Comparison of ENCODE assay signal across 8 cellular contexts in genomic region chr18:63131106-63131943, GRCh38.
DNase-seq lines count a peak whose midpoint lies in the region; TF ChIP-seq lines count a peak whose summit lies in the region.

No MANE protein-coding gene starts in this region.

- H3K27me3 ChIP-seq in NT2/D1 (ENCODE audit: insufficient read depth, insufficient read length) (no peaks in the 10 kb centered on the region), osteoblast (ENCODE audit: insufficient read depth, low read length) (peaks cover 15% of the 10 kb centered on the region)

- no peak overlapping the region for H3K27ac Mint-ChIP-seq in activated T-helper 2 cell treated with anti-CD3 and anti-CD28 coated beads, Interferon-gamma antibody, Interleukin-2, Interleukin-4, amounts not matched to agents 10 μg/mL and 5 μg/mL and 100 μg/mL, durations not matched to agents 14 hours and 24 hours and 36 hours

- H4K20me1 ChIP-seq in osteoblast (ENCODE audit: insufficient read depth, low read length) = no peaks in the 10 kb centered on the region

- no peak overlapping the region for H3K4me3 ChIP-seq in HFF-Myc (replicated peaks; ENCODE audit: low read depth, low read length)
- H3K4me3 ChIP-seq in NT2/D1 (ENCODE audit: insufficient read length, low read depth) = no peak overlapping the region
- H3K4me3 ChIP-seq in osteoblast (ENCODE audit: insufficient read depth, low read length) = no peak overlapping the region

- intact Hi-C loops in activated T-helper 2 cell treated with anti-CD3 and anti-CD28 coated beads, Interferon-gamma antibody, Interleukin-2, Interleukin-4, amounts not matched to agents 10 μg/mL and 5 μg/mL and 100 μg/mL, durations not matched to agents 14 hours and 24 hours and 36 hours (cut with micrococcal nuclease) = loop anchor here (1.0 to 10.0 kb wide), 4 partner anchors 69 to 303 kb away; no protein-coding TSS in a partner anchor

- H3K9me3 ChIP-seq in NT2/D1 (ENCODE audit: insufficient read depth, low read length) = peaks cover 12% of the 10 kb centered on the region; the same call in 1 of the 2 replicates
- no peaks in the 10 kb centered on the region for H3K9me3 ChIP-seq in osteoblast (ENCODE audit: low read depth, low read length)

- no peaks in the 10 kb centered on the region for H3K27me3 Mint-ChIP-seq in activated T-helper 2 cell treated with anti-CD3 and anti-CD28 coated beads, Interferon-gamma antibody, Interleukin-2, Interleukin-4, amounts not matched to agents 10 μg/mL and 5 μg/mL and 100 μg/mL, durations not matched to agents 14 hours and 24 hours and 36 hours (ENCODE audit: low read depth)

- no peaks in the 10 kb centered on the region for H3K79me2 ChIP-seq in osteoblast (ENCODE audit: insufficient read depth, low read length)

- peaks cover 37% of the 10 kb centered on the region for H3K4me1 Mint-ChIP-seq in activated T-helper 2 cell treated with anti-CD3 and anti-CD28 coated beads, Interferon-gamma antibody, Interleukin-2, Interleukin-4, amounts not matched to agents 10 μg/mL and 5 μg/mL and 100 μg/mL, durations not matched to agents 14 hours and 24 hours and 36 hours (ENCODE audit: low read depth)

- H3K36me3 ChIP-seq in NT2/D1 (ENCODE audit: insufficient read depth, insufficient read length, low read length) (no peaks in the 10 kb centered on the region), osteoblast (ENCODE audit: insufficient read depth, low read length) (no peaks in the 10 kb centered on the region)

- H3K9ac ChIP-seq in NT2/D1 (ENCODE audit: insufficient read length, low read depth) = no peak overlapping the region

- no peaks in the 10 kb centered on the region for H3K4me1 ChIP-seq in NT2/D1 (ENCODE audit: insufficient read depth, insufficient read length)
- no peaks in the 10 kb centered on the region for H3K4me1 ChIP-seq in osteoblast (ENCODE audit: insufficient read depth, low read length)

- no peaks in the 10 kb centered on the region for H3K9me3 Mint-ChIP-seq in activated T-helper 2 cell treated with anti-CD3 and anti-CD28 coated beads, Interferon-gamma antibody, Interleukin-2, Interleukin-4, amounts not matched to agents 10 μg/mL and 5 μg/mL and 100 μg/mL, durations not matched to agents 14 hours and 24 hours and 36 hours

- H2AFZ ChIP-seq in osteoblast (ENCODE audit: low read length) = peak overlapping the region; percentile 54

- DNase-seq in DMS114 treated with DMSO at 0.1 percent for 48 hours (lab: John Stamatoyannopoulos, UW; ENCODE audit: unreplicated experiment) (peak; percentile 1), HFF-Myc (ENCODE audit: extremely low read depth, low read depth) (peak; percentile 33), NT2/D1 (ENCODE audit: low read depth, low spot score) (peak; percentile 1), activated T-helper 1 cell treated with Interleukin-2 at 50 U/mL for 16 hours (ENCODE audit: low read depth) (peak; percentile 24), fibroblast of the conjunctiva (ENCODE audit: low read depth) (peak; percentile 43), osteoblast (ENCODE audit: insufficient read length, low spot score, missing footprints) (peak; percentile 69), NCI-H2171 (lab: John Stamatoyannopoulos, UW) (no peak)
- no peak for DNase-seq in activated T-helper 2 cell treated with anti-CD3 and anti-CD28 coated beads, Interferon-gamma antibody, Interleukin-2, Interleukin-4, amounts not matched to agents 10 μg/mL and 5 μg/mL and 100 μg/mL, durations not matched to agents 14 hours and 24 hours and 36 hours (ENCODE audit: low spot score)

- TF ChIP-seq CTCF in HFF-Myc (IDR thresholded peaks at IDR 0.05; ENCODE audit: low read depth, low read length, missing control alignments) (peak; percentile 65), osteoblast (IDR thresholded peaks at IDR 0.05; ENCODE audit: extremely low read depth, low read depth, low read length) (peak; percentile 74)

- no peak overlapping the region for H3K27ac ChIP-seq in osteoblast (ENCODE audit: low read depth, low read length)

- H3K4me2 ChIP-seq in osteoblast (ENCODE audit: insufficient read depth, low read length) = peak overlapping the region; percentile 38

- H3K36me3 Mint-ChIP-seq in activated T-helper 2 cell treated with anti-CD3 and anti-CD28 coated beads, Interferon-gamma antibody, Interleukin-2, Interleukin-4, amounts not matched to agents 10 μg/mL and 5 μg/mL and 100 μg/mL, durations not matched to agents 14 hours and 24 hours and 36 hours (ENCODE audit: low read depth) = peaks cover 37% of the 10 kb centered on the region

- H3K4me3 Mint-ChIP-seq in activated T-helper 2 cell treated with anti-CD3 and anti-CD28 coated beads, Interferon-gamma antibody, Interleukin-2, Interleukin-4, amounts not matched to agents 10 μg/mL and 5 μg/mL and 100 μg/mL, durations not matched to agents 14 hours and 24 hours and 36 hours (ENCODE audit: low read depth) = no peak overlapping the region

Comparison
In these comparisons a context has a peak if more than half of its experiments do, and no peak if none do; other contexts are left out.
1. DNase-seq: peak in DMS114 treated with DMSO at 0.1 percent for 48 hours (single experiment), HFF-Myc (single experiment), NT2/D1 (single experiment), activated T-helper 1 cell treated with Interleukin-2 at 50 U/mL for 16 hours (single experiment), fibroblast of the conjunctiva (single experiment) and osteoblast (single experiment); none in activated T-helper 2 cell treated with anti-CD3 and anti-CD28 coated beads, Interferon-gamma antibody, Interleukin-2, Interleukin-4, amounts not matched to agents 10 μg/mL and 5 μg/mL and 100 μg/mL, durations not matched to agents 14 hours and 24 hours and 36 hours (single experiment) and NCI-H2171 (single experiment).